Comparison of ENCODE assay signal across 11 cellular contexts in the genomic region with DNA sequence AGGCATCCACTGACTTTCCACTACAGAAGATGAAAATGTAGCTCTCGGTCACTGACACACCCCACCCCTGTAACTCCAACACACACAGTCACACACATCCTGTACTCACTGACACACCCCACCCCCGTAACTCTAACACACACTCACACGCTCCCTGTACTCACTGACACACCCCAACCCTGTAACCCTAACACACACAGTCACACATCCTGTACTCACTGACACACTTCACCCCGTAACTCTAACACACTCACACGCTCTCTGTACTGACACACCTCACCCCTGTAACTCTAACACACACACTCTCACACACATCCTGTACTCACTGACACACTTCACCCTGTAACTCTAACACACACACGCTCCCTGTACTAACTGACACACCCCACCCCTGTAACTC.
"Had no signal": no experiment of that assay in that cellular context is flagged by ENCODE, and none has a peak within 500 bp of the region (broad histone marks: within the 10 kb centered on the region; RNA-seq: fewer than 3 reads in every experiment).

No MANE protein-coding gene starts in this region.

- H3K9me3 Mint-ChIP-seq: activated T-helper 1 cell treated with anti-CD3 and anti-CD28 coated beads, Interleukin-12 subunit alpha, Interleukin-12 subunit beta, Interleukin-2, Interleukin-4 antibody, amounts not matched to agents 30 ng/mL and 10 ng/mL and 1 ng/mL, durations not matched to agents 14 hours and 24 hours and 36 hours; naive thymus-derived CD4-positive, alpha-beta T cell had no signal

- H3K4me3 ChIP-seq: colonic mucosa, right lobe of liver, thyroid gland had no signal

- H3K4me1 ChIP-seq: colonic mucosa had no signal

- H3K27ac Mint-ChIP-seq: activated T-helper 1 cell treated with anti-CD3 and anti-CD28 coated beads, Interleukin-12 subunit alpha, Interleukin-12 subunit beta, Interleukin-2, Interleukin-4 antibody, amounts not matched to agents 30 ng/mL and 10 ng/mL and 1 ng/mL, durations not matched to agents 14 hours and 24 hours and 36 hours; progenitor cell of endocrine pancreas had no signal

- H3K27me3 Mint-ChIP-seq: naive thymus-derived CD4-positive, alpha-beta T cell; progenitor cell of endocrine pancreas had no signal

- ATAC-seq: naive thymus-derived CD4-positive, alpha-beta T cell; right lobe of liver had no signal

- H3K9me3 ChIP-seq: colonic mucosa, neutrophil, right lobe of liver, thyroid gland had no signal

- DNase-seq: activated CD4-positive, CD25-positive, alpha-beta regulatory T cell treated with anti-CD3 and anti-CD28 coated beads, Interleukin-2, amount 50 U/mL, for 72 hours; activated naive CD4-positive, alpha-beta T cell treated with Interleukin-2 at 50 U/mL for 16 hours; colonic mucosa; effector CD4-positive, alpha-beta T cell; foreskin melanocyte; naive thymus-derived CD4-positive, alpha-beta T cell; thyroid gland had no signal

- H3K27me3 ChIP-seq: colonic mucosa, right lobe of liver, thyroid gland had no signal

- H3K27ac ChIP-seq: colonic mucosa, neutrophil, right lobe of liver had no signal

- H3K36me3 ChIP-seq: colonic mucosa, neutrophil, right lobe of liver, thyroid gland had no signal

- H3K4me3 Mint-ChIP-seq: activated T-helper 1 cell treated with anti-CD3 and anti-CD28 coated beads, Interleukin-12 subunit alpha, Interleukin-12 subunit beta, Interleukin-2, Interleukin-4 antibody, amounts not matched to agents 30 ng/mL and 10 ng/mL and 1 ng/mL, durations not matched to agents 14 hours and 24 hours and 36 hours; naive thymus-derived CD4-positive, alpha-beta T cell had no signal
